8 cellular contexts compared by ENCODE assay signal in genomic region chrX:45758738-45759397, GRCh38.
DNase-seq lines count a peak whose midpoint lies in the region; ATAC-seq, FAIRE-seq and TF ChIP-seq lines count a peak whose summit lies in the region.

No MANE protein-coding gene starts in this region.

- no peaks in the 10 kb centered on the region; the same call in 1 of the 2 replicates for H3K36me3 ChIP-seq in HAP-1 (replicated peaks)

- CTCF ChIA-PET in RWPE1 (lab: Yijun Ruan, JAX), result interaction anchor here (0.5 kb wide), 1 partner anchor 1388 kb away, joined by 3 read pairs; no protein-coding TSS in a partner anchor

- H3K27me3 ChIP-seq in HAP-1 (ENCODE audit: low read depth), result no peaks in the 10 kb centered on the region

- H3K4me3 ChIP-seq in HAP-1, result no peak overlapping the region

- H3K4me1 ChIP-seq in HAP-1, result peaks cover 4% of the 10 kb centered on the region; the same call in 1 of the 2 replicates

- ATAC-seq in HG02885 (IDR thresholded peaks at IDR 0.05; ENCODE audit: poor library complexity, unreplicated experiment), result peak; percentile 73

- peak overlapping the region; percentile 9; the same call in 1 of the 2 replicates for H3K27ac ChIP-seq in RWPE1

- TF ChIP-seq CTCF in RWPE1 (conservative IDR thresholded peaks at IDR 0.05; ENCODE audit: low read depth), result no peak

- no peaks in the 10 kb centered on the region for H3K9me3 ChIP-seq in HAP-1

- DNase-seq in activated CD4-positive, alpha-beta T cell treated with anti-CD3 and anti-CD28 coated beads for 48 hours, result peak; percentile 48
- DNase-seq in activated CD4-positive, alpha-beta T cell treated with anti-CD3 and anti-CD28 coated beads, Interleukin-2, amount 50 U/mL, for 4 hours, result no peak
- DNase-seq in RWPE1 (ENCODE audit: low spot score), result no peak
- peak; percentile 50 for DNase-seq in fibroblast of peridontal ligament (ENCODE audit: extremely low read depth)
- DNase-seq in frontal cortex (ENCODE audit: low spot score in 2 of 2), result no peak
- no peak for DNase-seq in HAP-1 (ENCODE audit: low spot score in 2 of 2)
- DNase-seq in NCI-H2227 treated with DMSO at 0.1 percent for 48 hours (lab: John Stamatoyannopoulos, UW), result no peak

- POLR2A ChIA-PET in RWPE1 (lab: Yijun Ruan, JAX; ENCODE audit: low non-redundant PET), result no interaction called here

- no peak for FAIRE-seq in frontal cortex (lab: Jason Lieb, UNC)

- in situ Hi-C loops in HAP-1 (cut with MboI; ENCODE audit: low sequenced_read_pairs), result no loop called here

Comparison
In these comparisons a context has a peak if more than half of its experiments do, and no peak if none do; other contexts are left out.
1. DNase-seq: peak in activated CD4-positive, alpha-beta T cell treated with anti-CD3 and anti-CD28 coated beads for 48 hours (single experiment) and fibroblast of peridontal ligament (single experiment); none in activated CD4-positive, alpha-beta T cell treated with anti-CD3 and anti-CD28 coated beads, Interleukin-2, amount 50 U/mL, for 4 hours (0 of 2), RWPE1 (single experiment), frontal cortex (0 of 2), HAP-1 (0 of 2) and NCI-H2227 treated with DMSO at 0.1 percent for 48 hours (single experiment).